Comparison of ENCODE assay signal across 1 cellular context in the genomic region with DNA sequence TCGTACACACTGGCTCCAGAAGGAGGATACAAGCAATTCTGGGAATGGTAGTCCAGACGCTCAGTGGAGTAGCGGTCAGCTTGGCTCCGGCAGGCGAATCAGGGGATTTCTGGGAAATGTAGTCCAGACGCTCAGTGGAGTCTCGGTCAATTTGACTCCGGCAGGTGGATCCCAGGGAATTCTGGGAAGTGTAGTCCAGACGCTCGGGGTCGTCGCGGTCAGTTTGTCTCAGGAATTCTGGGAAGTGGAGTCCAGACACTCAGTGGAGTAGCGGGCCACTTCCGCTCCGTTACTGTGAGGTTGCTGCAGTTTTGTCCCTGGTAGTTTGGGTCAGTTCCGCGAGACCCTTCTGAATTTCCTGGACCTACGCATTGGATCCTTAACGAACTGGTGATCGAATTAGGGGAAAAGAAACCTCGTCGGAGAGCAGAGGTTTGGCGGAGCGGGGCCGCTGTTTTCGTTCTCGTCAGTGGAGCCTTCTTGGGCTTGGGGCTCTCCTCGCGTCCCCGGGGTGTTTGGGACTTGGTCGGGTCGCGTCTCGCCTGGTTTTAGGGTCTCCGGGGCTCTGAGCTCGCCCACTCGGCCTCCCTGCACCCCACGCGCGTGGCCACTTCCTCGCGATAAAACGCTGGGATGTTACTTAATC.
A peak's percentile ranks its signal among the peaks of the same experiment; 100 is the strongest.
TF ChIP-seq lines count a peak whose summit lies in the region.

A gene (plus strand): TSS at position 262 of the 646 bp plus-strand sequence. CDS start 2,429 bp downstream, outside the sequence.

TF ChIP-seq in SK-N-SH, 30 proteins besides CTCF, POLR2A, EP300 and RAD21 (continued from another document):
- TF ChIP-seq, protein P1, sequence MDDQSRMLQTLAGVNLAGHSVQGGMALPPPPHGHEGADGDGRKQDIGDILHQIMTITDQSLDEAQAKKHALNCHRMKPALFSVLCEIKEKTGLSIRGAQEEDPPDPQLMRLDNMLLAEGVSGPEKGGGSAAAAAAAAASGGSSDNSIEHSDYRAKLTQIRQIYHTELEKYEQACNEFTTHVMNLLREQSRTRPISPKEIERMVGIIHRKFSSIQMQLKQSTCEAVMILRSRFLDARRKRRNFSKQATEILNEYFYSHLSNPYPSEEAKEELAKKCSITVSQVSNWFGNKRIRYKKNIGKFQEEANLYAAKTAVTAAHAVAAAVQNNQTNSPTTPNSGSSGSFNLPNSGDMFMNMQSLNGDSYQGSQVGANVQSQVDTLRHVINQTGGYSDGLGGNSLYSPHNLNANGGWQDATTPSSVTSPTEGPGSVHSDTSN (IDR thresholded peaks at IDR 0.05): peak; percentile 41
- TF ChIP-seq, protein P2, sequence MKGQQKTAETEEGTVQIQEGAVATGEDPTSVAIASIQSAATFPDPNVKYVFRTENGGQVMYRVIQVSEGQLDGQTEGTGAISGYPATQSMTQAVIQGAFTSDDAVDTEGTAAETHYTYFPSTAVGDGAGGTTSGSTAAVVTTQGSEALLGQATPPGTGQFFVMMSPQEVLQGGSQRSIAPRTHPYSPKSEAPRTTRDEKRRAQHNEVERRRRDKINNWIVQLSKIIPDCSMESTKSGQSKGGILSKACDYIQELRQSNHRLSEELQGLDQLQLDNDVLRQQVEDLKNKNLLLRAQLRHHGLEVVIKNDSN (IDR thresholded peaks at IDR 0.05; ENCODE audit: borderline replicate concordance, low read depth): peak; percentile 51; the same call in 1 of the 2 replicates
- TF ChIP-seq NFIC (IDR thresholded peaks at IDR 0.05; ENCODE audit: borderline replicate concordance): peak; percentile 71
- peak; percentile 67 for TF ChIP-seq POLR2AphosphoS5 (IDR thresholded peaks at IDR 0.05; ENCODE audit: low read depth, low read length)
- no peak for TF ChIP-seq FOXM1 (IDR thresholded peaks at IDR 0.05; ENCODE audit: low read depth)
- no peak for TF ChIP-seq RCOR1 (IDR thresholded peaks at IDR 0.05; ENCODE audit: low read length)
- peak; percentile 69; the same call in 1 of the 2 replicates for TF ChIP-seq YY1 (IDR thresholded peaks at IDR 0.05; ENCODE audit: low read depth)
- peak; percentile 96 for TF ChIP-seq CHD2 (IDR thresholded peaks at IDR 0.05; ENCODE audit: low read length, partially characterized antibody)
- no peak; the same call in none of the 2 replicates for TF ChIP-seq MXI1 (IDR thresholded peaks at IDR 0.05; ENCODE audit: low read depth, low read length)
TF ChIP-seq in SK-N-SH: peak in this region for 14.
